3 cellular contexts compared by ENCODE assay signal in the genomic region with DNA sequence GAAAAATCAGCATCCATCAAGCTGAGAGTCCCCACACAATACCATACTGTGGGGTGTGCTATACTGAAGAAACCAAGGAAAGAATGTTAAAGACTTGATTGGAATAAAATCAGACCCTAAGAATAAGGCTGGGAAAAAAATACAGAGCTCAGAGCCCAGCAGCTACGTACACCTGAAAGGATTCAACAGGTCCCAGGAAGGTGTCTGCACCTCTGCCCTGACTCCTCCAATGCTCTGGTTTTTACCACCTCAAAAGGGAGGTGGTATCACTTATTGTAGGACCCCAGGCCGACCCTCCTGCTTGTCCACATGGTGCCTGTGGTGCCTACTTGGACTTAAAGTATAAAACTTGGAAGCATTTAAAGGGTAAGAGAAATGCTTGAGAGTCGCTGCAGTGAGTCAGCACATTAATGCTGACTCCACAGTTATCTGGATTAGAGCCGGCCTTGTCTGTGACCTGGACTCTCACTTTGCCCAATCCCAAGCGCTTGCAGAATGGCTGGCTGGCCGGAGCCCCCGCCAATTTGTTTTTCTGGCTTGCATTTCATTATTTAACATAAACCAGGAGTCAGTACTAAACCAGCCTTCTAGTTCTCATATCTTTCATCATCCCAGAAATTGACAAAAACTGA.
TF ChIP-seq lines count a peak whose summit lies in the region.

No MANE protein-coding gene starts in this region.

TF ChIP-seq in SK-N-SH treated with all-trans-retinoic acid at 6 μM for 48 hours, 23 proteins besides CTCF, POLR2A, EP300 and RAD21:
- TF ChIP-seq ESRRG (CRISPR knock-in tag; IDR thresholded peaks at IDR 0.05): no peak
- no peak for TF ChIP-seq RARB (CRISPR knock-in tag; IDR thresholded peaks at IDR 0.05)
- TF ChIP-seq TOX (CRISPR knock-in tag; IDR thresholded peaks at IDR 0.05; ENCODE audit: borderline replicate concordance): no peak
- no peak for TF ChIP-seq ZNF8 (CRISPR knock-in tag; IDR thresholded peaks at IDR 0.05)
- TF ChIP-seq ZNF70 (CRISPR knock-in tag; IDR thresholded peaks at IDR 0.05): no peak
- TF ChIP-seq, protein P1, sequence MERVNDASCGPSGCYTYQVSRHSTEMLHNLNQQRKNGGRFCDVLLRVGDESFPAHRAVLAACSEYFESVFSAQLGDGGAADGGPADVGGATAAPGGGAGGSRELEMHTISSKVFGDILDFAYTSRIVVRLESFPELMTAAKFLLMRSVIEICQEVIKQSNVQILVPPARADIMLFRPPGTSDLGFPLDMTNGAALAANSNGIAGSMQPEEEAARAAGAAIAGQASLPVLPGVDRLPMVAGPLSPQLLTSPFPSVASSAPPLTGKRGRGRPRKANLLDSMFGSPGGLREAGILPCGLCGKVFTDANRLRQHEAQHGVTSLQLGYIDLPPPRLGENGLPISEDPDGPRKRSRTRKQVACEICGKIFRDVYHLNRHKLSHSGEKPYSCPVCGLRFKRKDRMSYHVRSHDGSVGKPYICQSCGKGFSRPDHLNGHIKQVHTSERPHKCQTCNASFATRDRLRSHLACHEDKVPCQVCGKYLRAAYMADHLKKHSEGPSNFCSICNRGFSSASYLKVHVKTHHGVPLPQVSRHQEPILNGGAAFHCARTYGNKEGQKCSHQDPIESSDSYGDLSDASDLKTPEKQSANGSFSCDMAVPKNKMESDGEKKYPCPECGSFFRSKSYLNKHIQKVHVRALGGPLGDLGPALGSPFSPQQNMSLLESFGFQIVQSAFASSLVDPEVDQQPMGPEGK (CRISPR knock-in tag; IDR thresholded peaks at IDR 0.05; ENCODE audit: borderline replicate concordance): no peak
- no peak for TF ChIP-seq SNAI2 (CRISPR knock-in tag; IDR thresholded peaks at IDR 0.05)
- TF ChIP-seq, protein P2, sequence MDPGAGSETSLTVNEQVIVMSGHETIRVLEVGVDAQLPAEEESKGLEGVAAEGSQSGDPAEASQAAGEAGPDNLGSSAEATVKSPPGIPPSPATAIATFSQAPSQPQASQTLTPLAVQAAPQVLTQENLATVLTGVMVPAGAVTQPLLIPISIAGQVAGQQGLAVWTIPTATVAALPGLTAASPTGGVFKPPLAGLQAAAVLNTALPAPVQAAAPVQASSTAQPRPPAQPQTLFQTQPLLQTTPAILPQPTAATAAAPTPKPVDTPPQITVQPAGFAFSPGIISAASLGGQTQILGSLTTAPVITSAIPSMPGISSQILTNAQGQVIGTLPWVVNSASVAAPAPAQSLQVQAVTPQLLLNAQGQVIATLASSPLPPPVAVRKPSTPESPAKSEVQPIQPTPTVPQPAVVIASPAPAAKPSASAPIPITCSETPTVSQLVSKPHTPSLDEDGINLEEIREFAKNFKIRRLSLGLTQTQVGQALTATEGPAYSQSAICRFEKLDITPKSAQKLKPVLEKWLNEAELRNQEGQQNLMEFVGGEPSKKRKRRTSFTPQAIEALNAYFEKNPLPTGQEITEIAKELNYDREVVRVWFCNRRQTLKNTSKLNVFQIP (CRISPR knock-in tag; IDR thresholded peaks at IDR 0.05; ENCODE audit: borderline replicate concordance, low read depth): no peak
- no peak for TF ChIP-seq GLIS3 (CRISPR knock-in tag; IDR thresholded peaks at IDR 0.05)
- no peak for TF ChIP-seq CSRNP3 (CRISPR knock-in tag; IDR thresholded peaks at IDR 0.05)
- no peak for TF ChIP-seq OSR1 (CRISPR knock-in tag; IDR thresholded peaks at IDR 0.05)
- TF ChIP-seq PPARA (CRISPR knock-in tag; IDR thresholded peaks at IDR 0.05; ENCODE audit: borderline replicate concordance): no peak
- TF ChIP-seq ZFP3 (CRISPR knock-in tag; IDR thresholded peaks at IDR 0.05): no peak

TF ChIP-seq in SK-N-SH, 30 proteins besides CTCF, POLR2A, EP300 and RAD21:
- TF ChIP-seq RCOR1 (IDR thresholded peaks at IDR 0.05; ENCODE audit: low read length) (no peak), RFX5 (IDR thresholded peaks at IDR 0.05; ENCODE audit: low read length) (no peak)

TF ChIP-seq in GM12891, 5 proteins besides CTCF, POLR2A, EP300 and RAD21:
- TF ChIP-seq POU2F2 (IDR thresholded peaks at IDR 0.05; ENCODE audit: low read depth, low read length) (no peak), SPI1 (IDR thresholded peaks at IDR 0.05; ENCODE audit: low read depth, low read length) (no peak), PAX5 (IDR thresholded peaks at IDR 0.05; ENCODE audit: insufficient read depth, low read length, severe bottlenecking) (no peak), TAF1 (IDR thresholded peaks at IDR 0.05; ENCODE audit: low read depth, low read length) (no peak), POLR2AphosphoS5 (IDR thresholded peaks at IDR 0.05; ENCODE audit: low read depth, low read length) (no peak)
